13 cellular contexts compared by ENCODE assay signal in the genomic region with DNA sequence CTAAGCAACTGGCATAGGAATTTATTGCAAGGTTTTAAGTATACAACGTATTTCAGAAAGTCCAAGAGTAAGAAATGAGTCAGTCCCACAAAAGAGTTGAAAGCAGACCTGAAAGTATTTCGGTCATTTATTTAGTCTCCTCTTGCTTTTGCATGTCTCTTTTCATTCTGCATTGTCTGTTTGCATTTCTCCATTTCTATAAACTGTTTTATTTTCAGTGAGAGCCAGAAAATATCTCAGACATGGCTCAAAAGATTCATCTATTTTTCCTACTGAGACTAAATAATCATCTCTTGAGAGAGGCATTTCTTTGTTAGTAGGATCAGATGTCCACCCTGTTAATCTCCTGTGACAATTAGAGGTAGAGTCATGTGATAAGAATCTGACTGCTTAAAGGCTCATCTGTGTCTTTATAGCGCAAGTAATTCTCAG.
DNase-seq lines count a peak whose midpoint lies in the region; ATAC-seq, FAIRE-seq and TF ChIP-seq lines count a peak whose summit lies in the region.
"Had no signal": no experiment of that assay in that cellular context is flagged by ENCODE, and none has a peak within 500 bp of the region (broad histone marks: within the 10 kb centered on the region; RNA-seq: fewer than 3 reads in every experiment).

No MANE protein-coding gene starts in this region.

- no peak overlapping the region for H3K9ac ChIP-seq in fibroblast of lung (ENCODE audit: insufficient read depth, low read length)

- no peaks in the 10 kb centered on the region for H3K9me3 ChIP-seq in fibroblast of lung (ENCODE audit: control insufficient read depth, insufficient read depth, low read depth, low read length)
- H3K9me3 ChIP-seq: sigmoid colon had no signal

- FAIRE-seq in GM18507 (lab: Jason Lieb, UNC) = peak; percentile 81
- FAIRE-seq: bronchial epithelial cell had no signal

- TF ChIP-seq CTCF in fibroblast of lung (conservative IDR thresholded peaks at IDR 0.05 in 1 of 2, IDR thresholded peaks at IDR 0.05 in 1 of 2; ENCODE audit: low read depth in 1 of 2, low read length in 2 of 2) (no peak), type B pancreatic cell (conservative IDR thresholded peaks at IDR 0.05) (no peak)

- no peak overlapping the region for H3K4me3 ChIP-seq in fibroblast of lung (replicated peaks in 1 of 4; ENCODE audit: control extremely low read depth in 1 of 4, insufficient read depth in 1 of 4, low read depth in 3 of 4, low read length in 4 of 4)
- H3K4me3 ChIP-seq: sigmoid colon had no signal

- no peak overlapping the region for H3K27ac Mint-ChIP-seq in type B pancreatic cell
- H3K27ac Mint-ChIP-seq in activated CD4-positive, alpha-beta memory T cell treated with anti-CD3 and anti-CD28 coated beads, Interleukin-2, amount 10 ng/mL, durations not matched to agents 7 days and 5 days = no peak overlapping the region
- H3K27ac Mint-ChIP-seq in T-cell = no peak overlapping the region

- no peaks in the 10 kb centered on the region for H3K27me3 ChIP-seq in fibroblast of lung (ENCODE audit: control insufficient read depth, insufficient read depth, low read length)
- H3K27me3 ChIP-seq: sigmoid colon had no signal

- CTCF ChIA-PET in activated CD4-positive, alpha-beta memory T cell treated with anti-CD3 and anti-CD28 coated beads, Interleukin-2, amount 10 ng/mL, durations not matched to agents 7 days and 5 days (lab: Charles Lee) = no interaction called here
- CTCF ChIA-PET in T-cell (lab: Charles Lee) = no interaction called here

- no peaks in the 10 kb centered on the region for H3K36me3 ChIP-seq in fibroblast of lung (ENCODE audit: control insufficient read depth, insufficient read depth, low read length)
- H3K36me3 ChIP-seq: sigmoid colon had no signal

- DNase-seq in GM18507 (ENCODE audit: extremely low spot score, insufficient read length, low read depth) (no peak), fibroblast of lung (ENCODE audit: low read depth in 2 of 2) (peak; percentile 38 to 67), type B pancreatic cell (ENCODE audit: extremely low spot score, unreplicated experiment) (no peak), midbrain (lab: John Stamatoyannopoulos, UW) (no peak), T-cell (no peak)
- no peak for DNase-seq in activated CD4-positive, alpha-beta memory T cell treated with anti-CD3 and anti-CD28 coated beads, Interleukin-2, amount 10 ng/mL, durations not matched to agents 7 days and 5 days
- DNase-seq: Calu3, NCI-H2227 treated with DMSO at 0.1 percent for 48 hours, sigmoid colon had no signal

- H3K36me3 Mint-ChIP-seq in type B pancreatic cell (no peaks in the 10 kb centered on the region), T-cell (no peaks in the 10 kb centered on the region)
- H3K36me3 Mint-ChIP-seq in activated CD4-positive, alpha-beta memory T cell treated with anti-CD3 and anti-CD28 coated beads, Interleukin-2, amount 10 ng/mL, durations not matched to agents 7 days and 5 days (ENCODE audit: low read depth) = no peaks in the 10 kb centered on the region

- POLR2A ChIA-PET in activated CD4-positive, alpha-beta memory T cell treated with anti-CD3 and anti-CD28 coated beads, Interleukin-2, amount 10 ng/mL, durations not matched to agents 7 days and 5 days (lab: Charles Lee) = no interaction called here
- POLR2A ChIA-PET in T-cell (lab: Charles Lee) = no interaction called here

- H3K27me3 Mint-ChIP-seq in type B pancreatic cell = no peaks in the 10 kb centered on the region
- no peaks in the 10 kb centered on the region for H3K27me3 Mint-ChIP-seq in activated CD4-positive, alpha-beta memory T cell treated with anti-CD3 and anti-CD28 coated beads, Interleukin-2, amount 10 ng/mL, durations not matched to agents 7 days and 5 days
- no peaks in the 10 kb centered on the region for H3K27me3 Mint-ChIP-seq in T-cell

- no peaks in the 10 kb centered on the region for H4K20me1 ChIP-seq in fibroblast of lung (ENCODE audit: control insufficient read depth, extremely low read depth, insufficient read depth, low read length)

- H3K4me2 ChIP-seq in fibroblast of lung (ENCODE audit: extremely low read depth, insufficient read depth, low read length) = peak overlapping the region; percentile 33

- H3K9me3 Mint-ChIP-seq in type B pancreatic cell (no peaks in the 10 kb centered on the region), T-cell (peaks cover 0 to 3% (median 0%) of the 10 kb centered on the region in 3 donors)
- H3K9me3 Mint-ChIP-seq in activated CD4-positive, alpha-beta memory T cell treated with anti-CD3 and anti-CD28 coated beads, Interleukin-2, amount 10 ng/mL, durations not matched to agents 7 days and 5 days = no peaks in the 10 kb centered on the region

- H3K79me2 ChIP-seq in fibroblast of lung (ENCODE audit: control insufficient read depth, insufficient read depth, low read length) = no peaks in the 10 kb centered on the region

- H3K4me1 ChIP-seq in fibroblast of lung (ENCODE audit: control insufficient read depth, extremely low read depth, insufficient read depth, low read length) = peaks cover 4% of the 10 kb centered on the region
- H3K4me1 ChIP-seq: sigmoid colon had no signal

- H3K27ac ChIP-seq in fibroblast of lung (ENCODE audit: insufficient read depth, low read length) = no peak overlapping the region
- H3K27ac ChIP-seq: HL-60, sigmoid colon had no signal

- H3K4me1 Mint-ChIP-seq in type B pancreatic cell (ENCODE audit: unreplicated experiment) = peaks cover 13% of the 10 kb centered on the region
- no peaks in the 10 kb centered on the region for H3K4me1 Mint-ChIP-seq in activated CD4-positive, alpha-beta memory T cell treated with anti-CD3 and anti-CD28 coated beads, Interleukin-2, amount 10 ng/mL, durations not matched to agents 7 days and 5 days
- H3K4me1 Mint-ChIP-seq in T-cell = no peaks in the 10 kb centered on the region

- no peak overlapping the region for H2AFZ ChIP-seq in fibroblast of lung (ENCODE audit: low read length)

- H3K4me3 Mint-ChIP-seq in type B pancreatic cell (no peak overlapping the region), T-cell (no peak overlapping the region)
- H3K4me3 Mint-ChIP-seq in activated CD4-positive, alpha-beta memory T cell treated with anti-CD3 and anti-CD28 coated beads, Interleukin-2, amount 10 ng/mL, durations not matched to agents 7 days and 5 days = no peak overlapping the region

- ATAC-seq in GM21717 (IDR thresholded peaks at IDR 0.05; ENCODE audit: unreplicated experiment) (peak; percentile 87), HG03280 (IDR thresholded peaks at IDR 0.05; ENCODE audit: unreplicated experiment) (peak; percentile 71), T-cell (replicated peaks in 1 of 4) (no peak)

Comparison
In these comparisons a context has a peak if more than half of its experiments do, and no peak if none do; other contexts are left out.
1. DNase-seq: peak in fibroblast of lung (2 of 2); none in GM18507 (single experiment), type B pancreatic cell (single experiment), activated CD4-positive, alpha-beta memory T cell treated with anti-CD3 and anti-CD28 coated beads, Interleukin-2, amount 10 ng/mL, durations not matched to agents 7 days and 5 days (single experiment), midbrain (single experiment) and T-cell (0 of 34).
2. ATAC-seq: peak in GM21717 (single experiment) and HG03280 (single experiment); none in T-cell (0 of 4).